8 cellular contexts compared by ENCODE assay signal in the genomic region with DNA sequence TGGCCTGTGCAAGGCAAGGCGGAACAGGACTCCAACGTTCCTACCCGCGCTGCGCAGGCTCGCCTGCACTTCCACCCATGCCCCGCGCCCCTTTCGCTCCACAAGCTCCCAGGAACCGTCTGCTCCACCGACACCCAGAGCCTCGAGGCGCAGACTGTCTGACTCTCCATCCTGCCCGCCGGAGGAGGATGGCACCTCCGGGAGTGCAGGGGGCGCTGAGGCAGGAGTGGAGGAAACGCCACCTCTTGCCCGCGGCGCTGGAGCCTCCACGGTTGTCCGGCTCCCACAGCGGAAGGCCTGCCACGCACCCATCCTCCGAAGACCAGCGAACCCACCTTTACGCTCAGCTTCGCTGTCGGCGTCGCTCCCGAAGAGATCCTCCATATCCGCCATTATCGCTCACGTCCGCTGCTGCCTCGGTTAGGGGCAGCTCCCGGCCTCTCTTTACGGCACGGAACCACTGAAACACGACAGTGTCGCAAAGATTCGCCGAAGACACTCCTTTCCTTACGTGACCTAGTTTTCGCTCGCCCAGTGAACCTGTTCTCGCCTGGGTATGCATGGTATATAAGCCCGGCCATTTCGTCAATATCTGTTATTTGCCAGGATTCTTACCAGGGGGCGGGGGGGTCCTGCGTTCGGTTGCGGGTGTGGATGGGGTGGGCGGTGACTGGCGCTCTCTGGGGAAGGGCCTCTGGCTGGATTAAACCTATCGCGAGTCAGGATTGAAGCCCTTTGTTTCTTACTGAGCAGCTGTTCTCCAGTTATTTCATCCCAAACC. TPM values are rescaled to one million over a fixed set of nuclear protein-coding genes. Genes with fewer than 3 reads are reported as not detected.
DNase-seq lines count a peak whose midpoint lies in the region; ATAC-seq, FAIRE-seq and TF ChIP-seq lines count a peak whose summit lies in the region.

A gene (minus strand): TSS at position 426 of the 781 bp plus-strand sequence. CDS start 33 bp downstream, at position 393.

- H3K4me3 Mint-ChIP-seq in activated naive CD8-positive, alpha-beta T cell, result peak within 1 kb of the TSS; percentile 96

- peak within 1 kb of the TSS; percentile 99 for H3K4me3 ChIP-seq in GM12864 (ENCODE audit: low read depth, low read length)
- peak within 1 kb of the TSS; percentile 55 to 90 (median 78) for H3K4me3 ChIP-seq in pancreas
- peak within 1 kb of the TSS; percentile 68 to 71 for H3K4me3 ChIP-seq in tibial artery

- H3K4me1 ChIP-seq in pancreas, result peaks cover 0 to 11% (median 4%) of the 10 kb centered on the region in 3 donors
- H3K4me1 ChIP-seq in tibial artery, result peaks cover 0 to 15% (median 9%) of the 10 kb centered on the region in 4 donors

- no peaks in the 10 kb centered on the region for H3K27me3 ChIP-seq in pancreas
- no peaks in the 10 kb centered on the region for H3K27me3 ChIP-seq in tibial artery

- H3K36me3 Mint-ChIP-seq in activated naive CD8-positive, alpha-beta T cell, result peaks cover 6% of the 10 kb centered on the region

- H3K36me3 ChIP-seq in pancreas, result no peaks in the 10 kb centered on the region
- peaks cover 0 to 4% (median 0%) of the 10 kb centered on the region in 3 donors for H3K36me3 ChIP-seq in tibial artery

- H3K9me3 ChIP-seq in pancreas (no peaks in the 10 kb centered on the region), tibial artery (peaks cover 0 to 9% (median 0%) of the 10 kb centered on the region in 3 donors)

- no peaks in the 10 kb centered on the region for H3K27me3 Mint-ChIP-seq in activated naive CD8-positive, alpha-beta T cell

- peaks cover 31% of the 10 kb centered on the region for H3K4me1 Mint-ChIP-seq in activated naive CD8-positive, alpha-beta T cell (ENCODE audit: low read depth)

- H3K27ac ChIP-seq in pancreas (peak within 1 kb of the TSS; percentile 68 to 94 (median 87)), tibial artery (peak within 1 kb of the TSS; percentile 86 to 88)

- 0 to 1% methylated on average over 59 of the region's 59 CpGs for WGBS in pancreas, 2 donors

- ATAC-seq in HG02623 (IDR thresholded peaks at IDR 0.05; ENCODE audit: unreplicated experiment) (peak; percentile 76), Right ventricle myocardium inferior (peak; percentile 97), pancreas (peak; percentile 96 to 99 (median 98))

- H3K27ac Mint-ChIP-seq in activated naive CD8-positive, alpha-beta T cell, result peak within 1 kb of the TSS; percentile 96

- FAIRE-seq in pancreas (lab: Jason Lieb, UNC), result peak; percentile 29

- DNase-seq in GM12864 (ENCODE audit: low read depth) (peak; percentile 97), NCI-H1092 treated with DMSO at 0.1 percent for 48 hours (lab: John Stamatoyannopoulos, UW) (peak; percentile 92), SKM-1 (lab: John Stamatoyannopoulos, UW; ENCODE audit: unreplicated experiment) (peak; percentile 95), Right ventricle myocardium inferior (ENCODE audit: missing footprints) (peak; percentile 92), pancreas (peak; percentile 80 to 93 (median 91)), tibial artery (peak; percentile 91 to 93)

- H3K9me3 Mint-ChIP-seq in activated naive CD8-positive, alpha-beta T cell (ENCODE audit: low read depth), result peaks cover 3% of the 10 kb centered on the region

- intact Hi-C loops in Right ventricle myocardium inferior (cut with DNase I) (no loop called here), pancreas (cut with DNase I) (no loop called here), tibial artery (cut with DNase I; ENCODE audit: low total_unique reads) (loop anchor here (5.0 kb wide), 1 partner anchor 106 kb away; no protein-coding TSS in a partner anchor)

- TF ChIP-seq CTCF in GM12864 (IDR thresholded peaks at IDR 0.05; ENCODE audit: low read depth, low read length, missing control alignments) (peak; percentile 39), pancreas (IDR thresholded peaks at IDR 0.05) (peak in 1 of 4 donors; percentile 16), tibial artery (IDR thresholded peaks at IDR 0.05) (peak; percentile 38 to 42)

RNA-seq across cellular contexts. Expression of the gene that starts here (rescaled TPM):
- total RNA-seq in Right ventricle myocardium inferior, result 8.5 TPM
- total RNA-seq in pancreas, result 1 to 10 TPM; 3.0 to 7.4 (median 5.3) TPM
- 1 to 10 TPM; 4.0 to 8.1 TPM for polyA plus RNA-seq in pancreas

Comparison
In these comparisons a context has a peak if more than half of its experiments do, and no peak if none do; other contexts are left out.
1. Peak in every context shown above with its lines: DNase-seq, ATAC-seq, H3K4me3 ChIP-seq and H3K27ac ChIP-seq.